In genomic region chr1:110356379-110356778, GRCh38 we compare ENCODE assay signal across 16 cellular contexts. TPM values are rescaled to one million over a fixed set of nuclear protein-coding genes. Genes with fewer than 3 reads are reported as not detected.
DNase-seq lines count a peak whose midpoint lies in the region; ATAC-seq and TF ChIP-seq lines count a peak whose summit lies in the region.
"Had no signal": no experiment of that assay in that cellular context is flagged by ENCODE, and none has a peak within 500 bp of the region (broad histone marks: within the 10 kb centered on the region; RNA-seq: fewer than 3 reads in every experiment).

No MANE protein-coding gene starts in this region.

- no peak for ATAC-seq in sciatic nerve

- TF ChIP-seq POLR2A in suprapubic skin (IDR thresholded peaks at IDR 0.05) (no peak), erythroblast (IDR thresholded peaks at IDR 0.05; ENCODE audit: low read length) (no peak)

- no peaks in the 10 kb centered on the region for H3K36me3 ChIP-seq in suprapubic skin

- no peak overlapping the region for H3K4me3 ChIP-seq in suprapubic skin
- H3K4me3 ChIP-seq: dorsolateral prefrontal cortex, stomach had no signal

- intact Hi-C loops in sciatic nerve (cut with DNase I), result no loop called here

- WGBS in suprapubic skin, result 57% methylated on average over 2 of the region's 2 CpGs

- no peak for TF ChIP-seq CTCF in suprapubic skin (IDR thresholded peaks at IDR 0.05)

- no peaks in the 10 kb centered on the region for H3K9me3 ChIP-seq in suprapubic skin
- H3K9me3 ChIP-seq: stomach had no signal

- peaks cover 7% of the 10 kb centered on the region for H3K4me1 ChIP-seq in suprapubic skin

- TF ChIP-seq EP300 in suprapubic skin (IDR thresholded peaks at IDR 0.05), result no peak

- DNase-seq in COLO668 (lab: John Stamatoyannopoulos, UW; ENCODE audit: unreplicated experiment) (peak; percentile 40), HT-29 (ENCODE audit: low spot score) (peak; percentile 69), SHP77 treated with DMSO at 0.1 percent for 48 hours (lab: John Stamatoyannopoulos, UW) (peak; percentile 13), kidney tubule cell (ENCODE audit: low spot score) (peak; percentile 72), EL (no peak), sciatic nerve (ENCODE audit: low spot score) (no peak), suprapubic skin (ENCODE audit: low spot score in 2 of 2) (no peak), erythroblast (lab: John Stamatoyannopoulos, UW) (no peak)
- DNase-seq: activated T-cell treated with anti-CD3 and anti-CD28 coated beads, Interleukin-2, amount 50 U/mL, for 24 hours; dorsolateral prefrontal cortex; foreskin melanocyte; H7; naive B cell; NCI-H1092 treated with DMSO at 0.1 percent for 48 hours; stomach; SW 1271 had no signal

- H3K27me3 ChIP-seq in suprapubic skin, result no peaks in the 10 kb centered on the region
- H3K27me3 ChIP-seq: dorsolateral prefrontal cortex, stomach had no signal

- no peak overlapping the region for H3K27ac ChIP-seq in suprapubic skin
- H3K27ac ChIP-seq: dorsolateral prefrontal cortex, stomach had no signal

RNA-seq across cellular contexts. Expression of gene RBM15, which starts 17.2 kb away (rescaled TPM):
- 60.8 and 67.9 TPM in 2 replicates for total RNA-seq in HT-29 (2014; rRNA removed; shearing (Covaris generic))
- total RNA-seq in sciatic nerve (23.4 TPM), suprapubic skin (10 to 100 TPM; 27.4 to 51.2 (median 32.7) TPM)

RNA-seq across cellular contexts. Expression of gene SLC16A4, which starts 34.4 kb away (rescaled TPM):
- total RNA-seq in HT-29 (2014; rRNA removed; shearing (Covaris generic)), result 4.8 and 5.6 TPM in 2 replicates
- total RNA-seq in sciatic nerve (20.5 TPM), suprapubic skin (1 to 10 TPM in 3 of 4 donors, under 1 TPM in 1; 0.52 to 2.1 (median 1.9) TPM)

RNA-seq across cellular contexts. Expression of gene LAMTOR5, which starts 51.1 kb away (rescaled TPM):
- 106 and 140 TPM in 2 replicates for total RNA-seq in HT-29 (2014; rRNA removed; shearing (Covaris generic))
- 91.4 TPM for total RNA-seq in sciatic nerve
- total RNA-seq in suprapubic skin, result 10 to 100 TPM; 53.7 to 81.2 (median 63.3) TPM

Comparison
In these comparisons a context has a peak if more than half of its experiments do, and no peak if none do; other contexts are left out.
1. DNase-seq: peak in COLO668 (single experiment), HT-29 (single experiment), SHP77 treated with DMSO at 0.1 percent for 48 hours (single experiment) and kidney tubule cell (single experiment); none in EL (single experiment), sciatic nerve (single experiment), suprapubic skin (0 of 2) and erythroblast (0 of 2).